In the genomic region with DNA sequence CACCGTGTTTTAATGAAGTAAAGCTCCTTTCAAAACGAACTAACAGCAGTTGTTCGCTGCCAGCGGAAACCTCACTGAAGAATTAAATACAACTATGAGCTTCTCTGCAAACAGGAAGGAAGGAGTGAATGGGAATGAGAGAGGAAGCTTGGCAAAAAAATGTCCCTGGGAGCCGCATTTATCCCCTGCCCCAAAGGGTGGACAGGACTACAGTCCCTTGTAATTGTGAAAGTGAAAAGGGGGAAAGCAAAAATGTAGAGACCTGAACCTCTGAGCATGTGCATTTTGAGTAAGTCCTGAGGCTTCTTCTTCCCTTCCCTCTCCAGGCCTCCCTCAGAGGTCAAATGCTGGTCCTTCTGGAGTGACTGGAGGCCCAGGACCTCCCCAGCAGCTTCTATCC, we compare ENCODE assay signal across 32 cellular contexts. TPM values are rescaled to one million over a fixed set of nuclear protein-coding genes. Genes with fewer than 3 reads are reported as not detected.
DNase-seq lines count a peak whose midpoint lies in the region; ATAC-seq and TF ChIP-seq lines count a peak whose summit lies in the region.
"Had no signal": no experiment of that assay in that cellular context is flagged by ENCODE, and none has a peak within 500 bp of the region (broad histone marks: within the 10 kb centered on the region; RNA-seq: fewer than 3 reads in every experiment).

No MANE protein-coding gene starts in this region.

- no peak overlapping the region for H2BK5ac ChIP-seq in mesenchymal stem cell (ENCODE audit: low read depth, low read length, poor library complexity, severe bottlenecking)

- H3K4me1 ChIP-seq in OCI-LY1 (ENCODE audit: insufficient read depth, low read length, severe bottlenecking) (peaks cover 17% of the 10 kb centered on the region), gastroesophageal sphincter (peaks cover 0 to 5% (median 0%) of the 10 kb centered on the region in 3 donors), skeletal muscle tissue (ENCODE audit: control insufficient read depth in 3 of 3, insufficient read depth in 3 of 3, low read length in 3 of 3) (peaks cover 0 to 3% (median 0%) of the 10 kb centered on the region in 3 donors), BE2C (no peaks in the 10 kb centered on the region), mesenchymal stem cell (ENCODE audit: control insufficient read depth, insufficient read depth, low read depth, low read length) (no peaks in the 10 kb centered on the region)
- H3K4me1 ChIP-seq: body of pancreas, thyroid gland had no signal

- no peak for ATAC-seq in gastroesophageal sphincter
- ATAC-seq: activated CD8-positive, alpha-beta T cell treated with anti-CD3 and anti-CD28 coated beads, Interleukin-2, amount 10 ng/mL, durations not matched to agents 7 days and 5 days; body of pancreas; effector memory CD8-positive, alpha-beta T cell; gastrocnemius medialis; HCT116 had no signal

- no peak overlapping the region for H3K27ac Mint-ChIP-seq in progenitor cell of endocrine pancreas
- H3K27ac Mint-ChIP-seq: activated CD8-positive, alpha-beta T cell treated with anti-CD3 and anti-CD28 coated beads, Interleukin-2, amount 10 ng/mL, durations not matched to agents 7 days and 5 days; CD4-positive, alpha-beta T cell had no signal

- H3F3A ChIP-seq in OCI-LY1 (ENCODE audit: insufficient read depth, low read length), result no peaks in the 10 kb centered on the region

- no peak overlapping the region for H3K18ac ChIP-seq in mesenchymal stem cell (ENCODE audit: low read depth in 1 of 2, low read length in 2 of 2)

- H4K20me1 ChIP-seq in OCI-LY1 (ENCODE audit: insufficient read depth, low read length), result no peaks in the 10 kb centered on the region

- no peak overlapping the region for H2BK12ac ChIP-seq in mesenchymal stem cell (ENCODE audit: low read length in 2 of 2)

- H2BK15ac ChIP-seq in mesenchymal stem cell (ENCODE audit: low read depth, poor library complexity, severe bottlenecking), result no peak overlapping the region

- H3K9ac ChIP-seq in OCI-LY1 (ENCODE audit: low read length) (no peak overlapping the region), skeletal muscle tissue (ENCODE audit: low read depth in 1 of 3, low read length in 3 of 3) (no peak overlapping the region), mesenchymal stem cell (ENCODE audit: low read length) (no peak overlapping the region)

- TF ChIP-seq CTCF in OCI-LY1 (IDR thresholded peaks at IDR 0.05; ENCODE audit: low read length) (no peak), gastroesophageal sphincter (IDR thresholded peaks at IDR 0.05) (no peak), BE2C (IDR thresholded peaks at IDR 0.05; ENCODE audit: low read depth, low read length) (no peak), progenitor cell of endocrine pancreas (IDR thresholded peaks at IDR 0.05; ENCODE audit: unreplicated experiment) (no peak)

- no peaks in the 10 kb centered on the region for H3K27me3 Mint-ChIP-seq in progenitor cell of endocrine pancreas
- H3K27me3 Mint-ChIP-seq: activated naive CD8-positive, alpha-beta T cell treated with anti-CD3 and anti-CD28 coated beads, Interleukin-2, amount 50 U/mL, for 24 hours; CD4-positive, alpha-beta T cell had no signal

- no peak overlapping the region for H3K14ac ChIP-seq in mesenchymal stem cell (ENCODE audit: low read length in 2 of 2)

- H2AK5ac ChIP-seq in mesenchymal stem cell (ENCODE audit: low read length, severe bottlenecking), result no peak overlapping the region

- H3K36me3 ChIP-seq in OCI-LY1 (ENCODE audit: insufficient read depth, low read length) (no peaks in the 10 kb centered on the region), gastroesophageal sphincter (no peaks in the 10 kb centered on the region), skeletal muscle tissue (ENCODE audit: control insufficient read depth in 3 of 3, insufficient read depth in 3 of 3, low read length in 3 of 3) (no peaks in the 10 kb centered on the region), BE2C (no peaks in the 10 kb centered on the region), mesenchymal stem cell (ENCODE audit: control insufficient read depth in 1 of 2, insufficient read depth in 2 of 2, low read depth in 1 of 2, low read length in 2 of 2) (no peaks in the 10 kb centered on the region)
- H3K36me3 ChIP-seq: esophagus muscularis mucosa, gastrocnemius medialis, ovary, right atrium auricular region, thyroid gland had no signal

- peaks cover 5% of the 10 kb centered on the region for H3K4me1 Mint-ChIP-seq in progenitor cell of endocrine pancreas (ENCODE audit: low read depth)

- WGBS in gastroesophageal sphincter (ENCODE audit: low coverage in 1 of 2), 2 donors, result 43 to 71% methylated on average over 2 to 4 of the region's 5 CpGs
- WGBS in mesenchymal stem cell, result 65% methylated on average over 5 of the region's 5 CpGs

- no peaks in the 10 kb centered on the region for H3K79me2 ChIP-seq in OCI-LY1 (ENCODE audit: insufficient read depth, low read length)

- no peak overlapping the region for H4K91ac ChIP-seq in mesenchymal stem cell (ENCODE audit: low read length)

- no peak for TF ChIP-seq EP300 in gastroesophageal sphincter (IDR thresholded peaks at IDR 0.05)

- TF ChIP-seq POLR2A in gastroesophageal sphincter (IDR thresholded peaks at IDR 0.05), result no peak

- H3K27me3 ChIP-seq in OCI-LY1 (ENCODE audit: insufficient read depth, low read length), result no peaks in the 10 kb centered on the region
- no peaks in the 10 kb centered on the region for H3K27me3 ChIP-seq in gastroesophageal sphincter
- no peaks in the 10 kb centered on the region for H3K27me3 ChIP-seq in skeletal muscle tissue (ENCODE audit: control insufficient read depth in 3 of 3, insufficient read depth in 3 of 3, low read length in 3 of 3)
- no peaks in the 10 kb centered on the region for H3K27me3 ChIP-seq in BE2C
- H3K27me3 ChIP-seq in mesenchymal stem cell (ENCODE audit: control insufficient read depth in 1 of 2, insufficient read depth in 1 of 2, low read length in 2 of 2), result no peaks in the 10 kb centered on the region
- H3K27me3 ChIP-seq: body of pancreas, esophagus muscularis mucosa, gastrocnemius medialis, ovary, right atrium auricular region, thyroid gland had no signal

- no peaks in the 10 kb centered on the region for H3K9me2 ChIP-seq in OCI-LY1 (ENCODE audit: low read depth, low read length)

- H3K4me3 ChIP-seq in OCI-LY1 (ENCODE audit: low read depth, low read length, poor library complexity, severe bottlenecking) (no peak overlapping the region), gastroesophageal sphincter (no peak overlapping the region), skeletal muscle tissue (ENCODE audit: low read length in 3 of 3) (no peak overlapping the region), BE2C (ENCODE audit: low read depth, low read length) (no peak overlapping the region), mesenchymal stem cell (ENCODE audit: insufficient read depth in 1 of 2, low read depth in 1 of 2, low read length in 2 of 2) (no peak overlapping the region)
- H3K4me3 ChIP-seq: body of pancreas, esophagus muscularis mucosa, gastrocnemius medialis, lung, ovary, right atrium auricular region, thyroid gland had no signal

- DNase-seq in ELF-1 (ENCODE audit: low read depth, low spot score) (peak; percentile 59), BE2C (no peak), mesenchymal stem cell (no peak), progenitor cell of endocrine pancreas (ENCODE audit: low spot score, unreplicated experiment) (no peak)
- DNase-seq: activated CD4-positive, alpha-beta T cell treated with anti-CD3 and anti-CD28 coated beads for 1 hour; activated CD8-positive, alpha-beta T cell treated with anti-CD3 and anti-CD28 coated beads, Interleukin-2, amount 10 ng/mL, durations not matched to agents 7 days and 5 days; activated effector memory CD4-positive, alpha-beta T cell treated with Interleukin-2 at 50 U/mL for 16 hours; activated naive CD8-positive, alpha-beta T cell treated with anti-CD3 and anti-CD28 coated beads, Interleukin-2, amount 50 U/mL, for 24 hours; activated T-cell treated with anti-CD3 and anti-CD28 coated beads for 4 hours; body of pancreas; CD4-positive, alpha-beta T cell; effector memory CD8-positive, alpha-beta T cell; gastrocnemius medialis; kidney; NCI-H1105; NCI-H2029; NCI-H226; ovary; PC-3; SIG-M5; stimulated activated CD4-positive, alpha-beta T cell treated with anti-CD3 and anti-CD28 coated beads, Interleukin-12 subunit alpha, Interleukin-12 subunit beta, amount 100 ng/mL, for 4 hours; stimulated activated CD4-positive, alpha-beta T cell treated with anti-CD3 and anti-CD28 coated beads, Interleukin-4, amount 100 ng/mL, for 24 hours; stimulated activated naive CD4-positive, alpha-beta T cell; T-helper 1 cell; thyroid gland had no signal

- no peaks in the 10 kb centered on the region for H3K79me1 ChIP-seq in mesenchymal stem cell (replicated peaks; ENCODE audit: low read length, poor library complexity, severe bottlenecking)

- H3K4ac ChIP-seq in mesenchymal stem cell (ENCODE audit: low read depth in 1 of 2, low read length in 2 of 2), result no peak overlapping the region

- H2AFZ ChIP-seq in OCI-LY1 (ENCODE audit: low read length) (peak overlapping the region; percentile 83), mesenchymal stem cell (ENCODE audit: low read depth, low read length) (no peak overlapping the region)

- H3K9me3 ChIP-seq in OCI-LY1 (ENCODE audit: low read length) (no peaks in the 10 kb centered on the region), gastroesophageal sphincter (no peaks in the 10 kb centered on the region), skeletal muscle tissue (ENCODE audit: control insufficient read depth in 3 of 3, low read length in 3 of 3) (no peaks in the 10 kb centered on the region), BE2C (no peaks in the 10 kb centered on the region), mesenchymal stem cell (ENCODE audit: control insufficient read depth, low read length) (no peaks in the 10 kb centered on the region)
- H3K9me3 ChIP-seq: body of pancreas, esophagus muscularis mucosa, gastrocnemius medialis, ovary, right atrium auricular region, thyroid gland had no signal

- no peak overlapping the region for H4K8ac ChIP-seq in mesenchymal stem cell (ENCODE audit: low read length)

- no peak overlapping the region for H3K23ac ChIP-seq in mesenchymal stem cell (ENCODE audit: low read length in 2 of 2)

- H2BK120ac ChIP-seq in mesenchymal stem cell (ENCODE audit: low read depth, low read length), result no peak overlapping the region

- H3K4me2 ChIP-seq in OCI-LY1 (ENCODE audit: low read length) (no peak overlapping the region), mesenchymal stem cell (ENCODE audit: low read length, poor library complexity, severe bottlenecking) (no peak overlapping the region)

- no peak overlapping the region for H3K27ac ChIP-seq in OCI-LY1 (ENCODE audit: low read depth, low read length, poor library complexity, severe bottlenecking)
- peak overlapping the region in 3 of 4 donors; percentile 1 to 31 (median 17) for H3K27ac ChIP-seq in gastroesophageal sphincter
- H3K27ac ChIP-seq in skeletal muscle tissue (ENCODE audit: low read depth, low read length), result peak overlapping the region; percentile 23
- no peak overlapping the region for H3K27ac ChIP-seq in mesenchymal stem cell (ENCODE audit: low read length, poor library complexity, severe bottlenecking)
- H3K27ac ChIP-seq: body of pancreas, esophagus muscularis mucosa, gastrocnemius medialis, ovary had no signal

- no peaks in the 10 kb centered on the region for H3K9me3 Mint-ChIP-seq in progenitor cell of endocrine pancreas (ENCODE audit: low read depth)
- H3K9me3 Mint-ChIP-seq: activated naive CD8-positive, alpha-beta T cell treated with anti-CD3 and anti-CD28 coated beads, Interleukin-2, amount 50 U/mL, for 24 hours; CD4-positive, alpha-beta T cell; effector memory CD8-positive, alpha-beta T cell had no signal

- H3K36me3 Mint-ChIP-seq in progenitor cell of endocrine pancreas (ENCODE audit: insufficient read depth), result no peaks in the 10 kb centered on the region

- H3K4me3 Mint-ChIP-seq in progenitor cell of endocrine pancreas (ENCODE audit: low read depth), result no peak overlapping the region
- H3K4me3 Mint-ChIP-seq: activated CD8-positive, alpha-beta T cell treated with anti-CD3 and anti-CD28 coated beads, Interleukin-2, amount 10 ng/mL, durations not matched to agents 7 days and 5 days; activated naive CD8-positive, alpha-beta T cell treated with anti-CD3 and anti-CD28 coated beads, Interleukin-2, amount 50 U/mL, for 24 hours; CD4-positive, alpha-beta T cell; effector memory CD8-positive, alpha-beta T cell had no signal

RNA-seq across cellular contexts. Expression of gene BMP2K, which starts 53.8 kb away (rescaled TPM):
- total RNA-seq in gastroesophageal sphincter, result 10 to 100 TPM; 44.6 to 70.5 (median 48.7) TPM
- 25.1 TPM for total RNA-seq in skeletal muscle tissue
- 2.8 TPM for polyA plus RNA-seq in BE2C (2012; ENCODE audit: insufficient read depth, insufficient read length, low read depth)
- 25.5 TPM for polyA plus RNA-seq in mesenchymal stem cell (2013, experiment 1 of 2)
- polyA plus RNA-seq in mesenchymal stem cell (2013, experiment 2 of 2), result 24.1 TPM
- total RNA-seq in progenitor cell of endocrine pancreas, result 32.5 and 35.2 TPM in 2 replicates

Comparison
In these comparisons a context has a peak if more than half of its experiments do, and no peak if none do; other contexts are left out.
1. H3K27ac ChIP-seq: peak in gastroesophageal sphincter (3 of 4) and skeletal muscle tissue (single experiment); none in OCI-LY1 (single experiment) and mesenchymal stem cell (single experiment).